In genomic region chr2:54330226-54331094, GRCh38 we compare ENCODE assay signal across 8 cellular contexts.
DNase-seq lines count a peak whose midpoint lies in the region; ATAC-seq and TF ChIP-seq lines count a peak whose summit lies in the region.

No MANE protein-coding gene starts in this region.

- H3K27me3 Mint-ChIP-seq in dendritic cell treated with granulocyte-macrophage colony-stimulating factor and Interleukin-4, amounts not matched to agents 40 ng/mL and 50 ng/mL, for 4 days: peaks cover 32% of the 10 kb centered on the region

- H3K4me3 ChIP-seq in BJ (ENCODE audit: low read depth, low read length): peak overlapping the region; percentile 72

- POLR2A ChIA-PET in BJ (lab: Charles Lee): no interaction called here

- H3K27ac Mint-ChIP-seq in dendritic cell treated with granulocyte-macrophage colony-stimulating factor and Interleukin-4, amounts not matched to agents 40 ng/mL and 50 ng/mL, for 4 days: peak overlapping the region; percentile 35

- H3K4me1 Mint-ChIP-seq in dendritic cell treated with granulocyte-macrophage colony-stimulating factor and Interleukin-4, amounts not matched to agents 40 ng/mL and 50 ng/mL, for 4 days (ENCODE audit: low read depth): peaks cover 13% of the 10 kb centered on the region

- no peaks in the 10 kb centered on the region for H3K36me3 Mint-ChIP-seq in dendritic cell treated with granulocyte-macrophage colony-stimulating factor and Interleukin-4, amounts not matched to agents 40 ng/mL and 50 ng/mL, for 4 days (ENCODE audit: low read depth)

- no peaks in the 10 kb centered on the region for H3K36me3 ChIP-seq in BJ (ENCODE audit: control insufficient read depth, insufficient read depth, low read length)

- no peaks in the 10 kb centered on the region for H3K9me3 Mint-ChIP-seq in dendritic cell treated with granulocyte-macrophage colony-stimulating factor and Interleukin-4, amounts not matched to agents 40 ng/mL and 50 ng/mL, for 4 days

- H3K27me3 ChIP-seq in BJ (ENCODE audit: control insufficient read depth, insufficient read depth, low read length): no peaks in the 10 kb centered on the region

- ATAC-seq in GM19372 (IDR thresholded peaks at IDR 0.05; ENCODE audit: low read depth, unreplicated experiment) (peak; percentile 90), HG03520 (IDR thresholded peaks at IDR 0.05; ENCODE audit: unreplicated experiment) (peak; percentile 96), left lobe of liver (peak; percentile 99)

- CTCF ChIA-PET in BJ (lab: Yijun Ruan, JAX): interaction anchor here (0.9 to 1.6 kb wide), 3 partner anchors 13 to 351 kb away, joined by 3 to 6 read pairs (median 3); no protein-coding TSS in a partner anchor

- peak overlapping the region; percentile 80 for H3K4me3 Mint-ChIP-seq in dendritic cell treated with granulocyte-macrophage colony-stimulating factor and Interleukin-4, amounts not matched to agents 40 ng/mL and 50 ng/mL, for 4 days

- DNase-seq in BJ (ENCODE audit: low read depth) (peak; percentile 73), NCI-H526 treated with DMSO at 0.1 percent for 48 hours (lab: John Stamatoyannopoulos, UW) (peak; percentile 96), left lobe of liver (ENCODE audit: low spot score) (peak; percentile 96)
- peak; percentile 82 to 85 for DNase-seq in activated CD4-positive, alpha-beta T cell treated with anti-CD3 and anti-CD28 coated beads, Interleukin-2, amount 50 U/mL, for 4 hours
- DNase-seq in stimulated activated CD4-positive, alpha-beta T cell treated with anti-CD3 and anti-CD28 coated beads, Interleukin-1b, Interleukin-23, amount 100 ng/mL, for 48 hours: peak; percentile 90

- no peak for TF ChIP-seq CTCF in BJ (IDR thresholded peaks at IDR 0.05; ENCODE audit: insufficient read depth, low read depth, low read length)

- intact Hi-C loops in dendritic cell treated with granulocyte-macrophage colony-stimulating factor and Interleukin-4, amounts not matched to agents 40 ng/mL and 50 ng/mL, for 4 days (cut with micrococcal nuclease): no loop called here

Comparison
In these comparisons a context has a peak if more than half of its experiments do, and no peak if none do; other contexts are left out.
1. Peak in every context shown above with its lines: DNase-seq, ATAC-seq and H3K4me3 ChIP-seq.